In the genomic region with DNA sequence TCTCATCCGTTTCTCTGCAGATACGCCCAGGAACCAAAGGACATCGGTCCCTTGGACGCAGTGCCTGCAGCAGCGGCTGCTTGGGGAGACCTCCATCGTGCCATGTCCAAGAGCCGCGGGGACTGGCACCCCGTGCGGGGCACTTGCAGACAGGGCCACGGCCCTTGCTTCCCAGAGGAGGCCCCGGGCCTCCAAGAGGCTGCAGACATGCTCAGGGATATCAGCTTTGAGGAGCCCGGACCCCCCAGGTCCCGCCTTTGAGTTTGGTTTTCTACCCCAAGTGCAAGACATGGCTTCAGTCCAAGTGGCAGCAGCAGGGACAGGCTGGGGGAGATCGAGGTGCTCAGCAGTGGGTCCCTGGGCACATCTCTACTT, we compare ENCODE assay signal across 1 cellular context.
TF ChIP-seq lines count a peak whose summit lies in the region.

No MANE protein-coding gene starts in this region.

TF ChIP-seq in IMR-90, 13 proteins besides CTCF, POLR2A, EP300 and RAD21 (continued from another document):
- TF ChIP-seq, protein P1, sequence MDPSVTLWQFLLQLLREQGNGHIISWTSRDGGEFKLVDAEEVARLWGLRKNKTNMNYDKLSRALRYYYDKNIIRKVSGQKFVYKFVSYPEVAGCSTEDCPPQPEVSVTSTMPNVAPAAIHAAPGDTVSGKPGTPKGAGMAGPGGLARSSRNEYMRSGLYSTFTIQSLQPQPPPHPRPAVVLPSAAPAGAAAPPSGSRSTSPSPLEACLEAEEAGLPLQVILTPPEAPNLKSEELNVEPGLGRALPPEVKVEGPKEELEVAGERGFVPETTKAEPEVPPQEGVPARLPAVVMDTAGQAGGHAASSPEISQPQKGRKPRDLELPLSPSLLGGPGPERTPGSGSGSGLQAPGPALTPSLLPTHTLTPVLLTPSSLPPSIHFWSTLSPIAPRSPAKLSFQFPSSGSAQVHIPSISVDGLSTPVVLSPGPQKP (IDR thresholded peaks at IDR 0.05; ENCODE audit: borderline replicate concordance, low read depth, low read length) = no peak
- TF ChIP-seq MXI1 (IDR thresholded peaks at IDR 0.05; ENCODE audit: borderline replicate concordance, low read depth, low read length) (no peak), NFE2L2 (IDR thresholded peaks at IDR 0.05; ENCODE audit: low read depth, low read length) (no peak), RFX5 (IDR thresholded peaks at IDR 0.05; ENCODE audit: low read depth, low read length) (no peak)
